In genomic region chr19:16825312-16826168, GRCh38 we compare ENCODE assay signal across 8 cellular contexts. TPM values are rescaled to one million over a fixed set of nuclear protein-coding genes. Genes with fewer than 3 reads are reported as not detected.
DNase-seq lines count a peak whose midpoint lies in the region; ATAC-seq and TF ChIP-seq lines count a peak whose summit lies in the region.

No MANE protein-coding gene starts in this region.

- H2BK5ac ChIP-seq in mesendoderm (ENCODE audit: low read length): peak overlapping the region; percentile 45

- H2BK120ac ChIP-seq in mesendoderm (ENCODE audit: low read depth, low read length): no peak overlapping the region

- H4K5ac ChIP-seq in mesendoderm (ENCODE audit: low read length): peak overlapping the region; percentile 71

- H4K8ac ChIP-seq in mesendoderm (ENCODE audit: low read depth, low read length): no peak overlapping the region

- ATAC-seq in HG02938 (IDR thresholded peaks at IDR 0.05; ENCODE audit: unreplicated experiment): no peak

- no CpG with 5 or more reads among the region's 14 CpGs for WGBS in mesendoderm (ENCODE audit: extremely low coverage, insufficient coverage, low lambda C conversion rate)

- no peak overlapping the region for H3K23ac ChIP-seq in mesendoderm (ENCODE audit: low read length)

- H3K27ac ChIP-seq in dorsolateral prefrontal cortex: peak overlapping the region in 39 of 59 donors; percentile 0 to 81 (median 54)
- H3K27ac ChIP-seq in mesendoderm (ENCODE audit: low read depth, low read length): peak overlapping the region; percentile 9

- no peak overlapping the region for H2AK5ac ChIP-seq in mesendoderm (ENCODE audit: low read length)

- H3K36me3 ChIP-seq in mesendoderm (ENCODE audit: control insufficient read depth, insufficient read depth, low read length): no peaks in the 10 kb centered on the region

- intact Hi-C loops in dorsolateral prefrontal cortex (cut with DNase I): no loop called here

- H3K18ac ChIP-seq in mesendoderm (ENCODE audit: low read length): no peak overlapping the region

- H3K9ac ChIP-seq in mesendoderm (ENCODE audit: low read length): peak overlapping the region; percentile 42

- H3K4me1 ChIP-seq in mesendoderm (ENCODE audit: control insufficient read depth, low read depth, low read length): peaks cover 2% of the 10 kb centered on the region

- DNase-seq in NCI-H1694 (lab: John Stamatoyannopoulos, UW) (peak; percentile 3), NCI-H1694 treated with DMSO at 0.1 percent for 48 hours (lab: John Stamatoyannopoulos, UW) (no peak), OCI-M1 (lab: John Stamatoyannopoulos, UW) (peak; percentile 55), dorsolateral prefrontal cortex (peak in 9 of 10 donors; percentile 40 to 73 (median 60)), mesendoderm (peak; percentile 77), ureter (ENCODE audit: low spot score) (peak; percentile 72), T-helper 9 cell (no peak)

- no peak overlapping the region for H2BK15ac ChIP-seq in mesendoderm (replicated peaks; ENCODE audit: low read depth)

- H3K4me2 ChIP-seq in mesendoderm (ENCODE audit: low read length): peak overlapping the region; percentile 52

- peaks cover 4% of the 10 kb centered on the region for H3K79me1 ChIP-seq in mesendoderm (ENCODE audit: low read length)

- H3K56ac ChIP-seq in mesendoderm (ENCODE audit: low read length): peak overlapping the region; percentile 81

- no peak overlapping the region for H3K4ac ChIP-seq in mesendoderm (ENCODE audit: low read depth, low read length)

- TF ChIP-seq CTCF in dorsolateral prefrontal cortex (IDR thresholded peaks at IDR 0.05 in 54 of 56, conservative IDR thresholded peaks at IDR 0.05 in 2 of 56; ENCODE audit: low read depth in 1 of 56, partially characterized antibody in 56 of 56): no peak

- H3K27me3 ChIP-seq in dorsolateral prefrontal cortex (no peaks in the 10 kb centered on the region), mesendoderm (ENCODE audit: insufficient read depth, low read length, poor library complexity) (no peaks in the 10 kb centered on the region)

- peaks cover 8% of the 10 kb centered on the region for H3K79me2 ChIP-seq in mesendoderm (ENCODE audit: control insufficient read depth, insufficient read depth, low read length)

- H3K4me3 ChIP-seq in dorsolateral prefrontal cortex: peak overlapping the region; percentile 17 to 69 (median 54)
- H3K4me3 ChIP-seq in mesendoderm (ENCODE audit: low read length): no peak overlapping the region

RNA-seq across cellular contexts. Expression of gene SIN3B, which starts 3.7 kb away (rescaled TPM):
- total RNA-seq in dorsolateral prefrontal cortex: 100 to 1,000 TPM in 115 of 120 experiments, 10 to 100 TPM in 5; 92.3 to 176 (median 124) TPM
- 34.9 TPM for polyA plus RNA-seq in mesendoderm (2013, experiment 1 of 2)
- 34.3 TPM for polyA plus RNA-seq in mesendoderm (2013, experiment 2 of 2)
- total RNA-seq in ureter: 90.8 TPM

Comparison
In these comparisons a context has a peak if more than half of its experiments do, and no peak if none do; other contexts are left out.
1. DNase-seq: peak in NCI-H1694 (single experiment), OCI-M1 (single experiment), dorsolateral prefrontal cortex (9 of 10), mesendoderm (single experiment) and ureter (single experiment); none in NCI-H1694 treated with DMSO at 0.1 percent for 48 hours (single experiment) and T-helper 9 cell (single experiment).